1 cellular context compared by ENCODE assay signal in genomic region chr5:17415282-17415681, GRCh38.
A peak's percentile ranks its signal among the peaks of the same experiment; 100 is the strongest.
TF ChIP-seq lines count a peak whose summit lies in the region.

No MANE protein-coding gene starts in this region.

TF ChIP-seq in GM23338, 12 proteins besides CTCF, POLR2A, EP300 and RAD21 (continued from another document):
- TF ChIP-seq, protein P1, sequence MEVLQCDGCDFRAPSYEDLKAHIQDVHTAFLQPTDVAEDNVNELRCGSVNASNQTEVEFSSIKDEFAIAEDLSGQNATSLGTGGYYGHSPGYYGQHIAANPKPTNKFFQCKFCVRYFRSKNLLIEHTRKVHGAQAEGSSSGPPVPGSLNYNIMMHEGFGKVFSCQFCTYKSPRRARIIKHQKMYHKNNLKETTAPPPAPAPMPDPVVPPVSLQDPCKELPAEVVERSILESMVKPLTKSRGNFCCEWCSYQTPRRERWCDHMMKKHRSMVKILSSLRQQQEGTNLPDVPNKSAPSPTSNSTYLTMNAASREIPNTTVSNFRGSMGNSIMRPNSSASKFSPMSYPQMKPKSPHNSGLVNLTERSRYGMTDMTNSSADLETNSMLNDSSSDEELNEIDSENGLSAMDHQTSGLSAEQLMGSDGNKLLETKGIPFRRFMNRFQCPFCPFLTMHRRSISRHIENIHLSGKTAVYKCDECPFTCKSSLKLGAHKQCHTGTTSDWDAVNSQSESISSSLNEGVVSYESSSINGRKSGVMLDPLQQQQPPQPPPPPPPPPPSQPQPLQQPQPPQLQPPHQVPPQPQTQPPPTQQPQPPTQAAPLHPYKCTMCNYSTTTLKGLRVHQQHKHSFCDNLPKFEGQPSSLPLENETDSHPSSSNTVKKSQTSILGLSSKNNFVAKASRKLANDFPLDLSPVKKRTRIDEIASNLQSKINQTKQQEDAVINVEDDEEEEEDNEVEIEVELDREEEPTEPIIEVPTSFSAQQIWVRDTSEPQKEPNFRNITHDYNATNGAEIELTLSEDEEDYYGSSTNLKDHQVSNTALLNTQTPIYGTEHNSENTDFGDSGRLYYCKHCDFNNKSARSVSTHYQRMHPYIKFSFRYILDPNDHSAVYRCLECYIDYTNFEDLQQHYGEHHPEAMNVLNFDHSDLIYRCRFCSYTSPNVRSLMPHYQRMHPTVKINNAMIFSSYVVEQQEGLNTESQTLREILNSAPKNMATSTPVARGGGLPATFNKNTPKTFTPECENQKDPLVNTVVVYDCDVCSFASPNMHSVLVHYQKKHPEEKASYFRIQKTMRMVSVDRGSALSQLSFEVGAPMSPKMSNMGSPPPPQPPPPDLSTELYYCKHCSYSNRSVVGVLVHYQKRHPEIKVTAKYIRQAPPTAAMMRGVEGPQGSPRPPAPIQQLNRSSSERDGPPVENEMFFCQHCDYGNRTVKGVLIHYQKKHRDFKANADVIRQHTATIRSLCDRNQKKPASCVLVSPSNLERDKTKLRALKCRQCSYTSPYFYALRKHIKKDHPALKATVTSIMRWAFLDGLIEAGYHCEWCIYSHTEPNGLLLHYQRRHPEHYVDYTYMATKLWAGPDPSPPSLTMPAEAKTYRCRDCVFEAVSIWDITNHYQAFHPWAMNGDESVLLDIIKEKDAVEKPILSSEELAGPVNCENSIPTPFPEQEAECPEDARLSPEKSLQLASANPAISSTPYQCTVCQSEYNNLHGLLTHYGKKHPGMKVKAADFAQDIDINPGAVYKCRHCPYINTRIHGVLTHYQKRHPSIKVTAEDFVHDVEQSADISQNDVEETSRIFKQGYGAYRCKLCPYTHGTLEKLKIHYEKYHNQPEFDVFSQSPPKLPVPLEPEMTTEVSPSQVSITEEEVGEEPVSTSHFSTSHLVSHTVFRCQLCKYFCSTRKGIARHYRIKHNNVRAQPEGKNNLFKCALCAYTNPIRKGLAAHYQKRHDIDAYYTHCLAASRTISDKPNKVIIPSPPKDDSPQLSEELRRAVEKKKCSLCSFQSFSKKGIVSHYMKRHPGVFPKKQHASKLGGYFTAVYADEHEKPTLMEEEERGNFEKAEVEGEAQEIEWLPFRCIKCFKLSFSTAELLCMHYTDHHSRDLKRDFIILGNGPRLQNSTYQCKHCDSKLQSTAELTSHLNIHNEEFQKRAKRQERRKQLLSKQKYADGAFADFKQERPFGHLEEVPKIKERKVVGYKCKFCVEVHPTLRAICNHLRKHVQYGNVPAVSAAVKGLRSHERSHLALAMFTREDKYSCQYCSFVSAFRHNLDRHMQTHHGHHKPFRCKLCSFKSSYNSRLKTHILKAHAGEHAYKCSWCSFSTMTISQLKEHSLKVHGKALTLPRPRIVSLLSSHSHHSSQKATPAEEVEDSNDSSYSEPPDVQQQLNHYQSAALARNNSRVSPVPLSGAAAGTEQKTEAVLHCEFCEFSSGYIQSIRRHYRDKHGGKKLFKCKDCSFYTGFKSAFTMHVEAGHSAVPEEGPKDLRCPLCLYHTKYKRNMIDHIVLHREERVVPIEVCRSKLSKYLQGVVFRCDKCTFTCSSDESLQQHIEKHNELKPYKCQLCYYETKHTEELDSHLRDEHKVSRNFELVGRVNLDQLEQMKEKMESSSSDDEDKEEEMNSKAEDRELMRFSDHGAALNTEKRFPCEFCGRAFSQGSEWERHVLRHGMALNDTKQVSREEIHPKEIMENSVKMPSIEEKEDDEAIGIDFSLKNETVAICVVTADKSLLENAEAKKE (CRISPR knock-in tag; IDR thresholded peaks at IDR 0.05) = peak; percentile 52; the same call in 1 of the 2 replicates
- no peak for TF ChIP-seq STAT1 (IDR thresholded peaks at IDR 0.05; ENCODE audit: unreplicated experiment)
